In genomic region chr6:160121558-160121957, GRCh38 we compare ENCODE assay signal across 25 cellular contexts.
"Had no signal": no experiment of that assay in that cellular context is flagged by ENCODE, and none has a peak within 500 bp of the region (broad histone marks: within the 10 kb centered on the region; RNA-seq: fewer than 3 reads in every experiment).

Gene SLC22A1 (plus strand): TSS chr6:160121815. CDS start chr6:160121936, 121 bp downstream.

- H2AFZ ChIP-seq: parathyroid adenoma had no signal

- H3K27me3 ChIP-seq: colonic mucosa, esophagus squamous epithelium, suprapubic skin, transverse colon, upper lobe of right lung, uterus had no signal

- H3K4me1 ChIP-seq: colonic mucosa, esophagus squamous epithelium, parathyroid adenoma, suprapubic skin, transverse colon, upper lobe of right lung, uterus had no signal

- H3K9me3 ChIP-seq: colonic mucosa, esophagus squamous epithelium, mucosa of descending colon, suprapubic skin, transverse colon, upper lobe of right lung, uterus had no signal

- DNase-seq: colonic mucosa; dermis blood vessel endothelial cell; effector memory CD4-positive, alpha-beta T cell; erythroblast; esophagus squamous epithelium; foreskin melanocyte; glutamatergic neuron; hypothalamus; immature natural killer cell; kidney glomerular epithelial cell; left ventricle myocardium superior; mucosa of descending colon; naive B cell; stimulated activated CD4-positive, alpha-beta T cell treated with anti-CD3 and anti-CD28 coated beads, Interleukin-15, amount 100 ng/mL, for 24 hours; stimulated activated CD4-positive, alpha-beta T cell treated with anti-CD3 and anti-CD28 coated beads, Interleukin-2, amount 100 ng/mL, for 48 hours; stimulated activated naive B cell treated with anti-CD40 and anti-IgM and Interleukin-4, amounts not matched to agents 10 μg/mL and 1 μg/mL and 100 μg/mL, for 72 hours; stimulated activated naive CD8-positive, alpha-beta T cell treated with anti-CD3 and anti-CD28 coated beads, Interleukin-15, amount 100 ng/mL, for 72 hours; transverse colon had no signal

- H3K79me2 ChIP-seq: parathyroid adenoma had no signal

- ATAC-seq: left colon; left ventricle myocardium superior; mucosa of descending colon; stimulated activated naive B cell treated with anti-CD40 and anti-IgM and Interleukin-4, amounts not matched to agents 10 μg/mL and 1 μg/mL and 100 μg/mL, for 72 hours; stimulated activated naive CD8-positive, alpha-beta T cell treated with anti-CD3 and anti-CD28 coated beads, Interleukin-15, amount 100 ng/mL, for 72 hours had no signal

- H3K4me3 ChIP-seq: colonic mucosa, esophagus squamous epithelium, lung, mucosa of descending colon, skin epidermis, suprapubic skin, transverse colon, upper lobe of right lung, uterus had no signal

- H3K36me3 ChIP-seq: colonic mucosa, transverse colon, upper lobe of right lung, uterus had no signal

- H3K9ac ChIP-seq: parathyroid adenoma had no signal

- H3K27ac ChIP-seq: colonic mucosa, esophagus squamous epithelium, parathyroid adenoma, skin epidermis, suprapubic skin, transverse colon, upper lobe of right lung, uterus had no signal
